ENCODE assay signal across 14 cellular contexts in the genomic region with DNA sequence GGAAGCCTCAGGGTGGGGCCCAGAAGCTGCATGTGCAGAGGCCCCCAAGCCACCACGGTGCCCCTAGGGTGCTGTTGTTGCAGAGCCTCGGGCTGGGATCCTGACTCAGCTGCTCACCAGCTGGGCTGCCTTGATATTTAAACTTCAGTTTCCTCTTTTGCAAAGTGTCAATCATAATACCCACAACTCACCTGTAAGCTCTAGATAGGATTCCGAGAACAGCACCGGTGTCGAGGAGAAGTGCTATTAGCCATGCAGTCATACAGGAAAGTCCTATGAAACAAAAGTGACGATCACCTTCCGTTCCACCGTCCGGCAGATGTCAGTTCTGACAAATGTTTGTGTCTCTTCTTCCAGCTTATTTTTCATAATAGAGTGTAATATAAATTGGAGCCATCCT.
DNase-seq lines count a peak whose midpoint lies in the region; ATAC-seq and TF ChIP-seq lines count a peak whose summit lies in the region.
"Had no signal": no experiment of that assay in that cellular context is flagged by ENCODE, and none has a peak within 500 bp of the region (broad histone marks: within the 10 kb centered on the region; RNA-seq: fewer than 3 reads in every experiment).

No MANE protein-coding gene starts in this region.

- no peak for DNase-seq in activated T-cell treated with anti-CD3 and anti-CD28 coated beads, Interleukin-2, amount 50 U/mL, for 72 hours
- DNase-seq in activated T-cell treated with anti-CD3 and anti-CD28 coated beads, Interleukin-2, amount 50 U/mL, for 1 hour: no peak
- DNase-seq in NCI-H526 treated with DMSO at 0.1 percent for 48 hours (lab: John Stamatoyannopoulos, UW): peak; percentile 44
- no peak for DNase-seq in stimulated activated naive CD8-positive, alpha-beta T cell treated with anti-CD3 and anti-CD28 coated beads, Interleukin-15, amount 100 ng/mL, for 72 hours
- no peak for DNase-seq in medulla oblongata (ENCODE audit: extremely low spot score)
- no peak for DNase-seq in GM10248 (ENCODE audit: extremely low spot score)
- no peak for DNase-seq in NCI-H446 (lab: John Stamatoyannopoulos, UW)
- DNase-seq: activated CD8-positive, alpha-beta memory T cell treated with anti-CD3 and anti-CD28 coated beads for 24 hours; NCI-H1694 treated with DMSO at 0.1 percent for 48 hours; NCI-H345; stimulated activated CD4-positive, alpha-beta T cell treated with anti-CD3 and anti-CD28 coated beads, Interleukin-12 subunit alpha, Interleukin-12 subunit beta, amount 100 ng/mL, for 4 hours; stimulated activated naive CD4-positive, alpha-beta T cell treated with Interleukin-2 at 50 U/mL for 16 hours; upper lobe of right lung had no signal

- H3K9me3 Mint-ChIP-seq in activated T-cell treated with anti-CD3 and anti-CD28 coated beads, Interleukin-2, amount 50 U/mL, for 72 hours: no peaks in the 10 kb centered on the region
- H3K9me3 Mint-ChIP-seq in activated T-helper 17 cell treated with anti-CD3 and anti-CD28 coated beads, Interleukin-2, amount 50 U/mL, for 72 hours: no peaks in the 10 kb centered on the region
- H3K9me3 Mint-ChIP-seq in stimulated activated naive CD8-positive, alpha-beta T cell treated with anti-CD3 and anti-CD28 coated beads, Interleukin-15, amount 100 ng/mL, for 72 hours: no peaks in the 10 kb centered on the region

- POLR2A ChIA-PET in GM10248 (lab: Yijun Ruan, JAX): no interaction called here

- no peaks in the 10 kb centered on the region for H3K36me3 Mint-ChIP-seq in activated T-cell treated with anti-CD3 and anti-CD28 coated beads, Interleukin-2, amount 50 U/mL, for 72 hours (ENCODE audit: insufficient read depth in 2 of 2)
- no peaks in the 10 kb centered on the region for H3K36me3 Mint-ChIP-seq in activated T-helper 17 cell treated with anti-CD3 and anti-CD28 coated beads, Interleukin-2, amount 50 U/mL, for 72 hours (ENCODE audit: low read depth)

- CTCF ChIA-PET in GM10248 (lab: Yijun Ruan, JAX): interaction anchor here (1.0 to 1.9 kb wide), 2 partner anchors 10 to 14 kb away, joined by 3 to 6 read pairs; no protein-coding TSS in a partner anchor

- ATAC-seq in activated T-cell treated with anti-CD3 and anti-CD28 coated beads, Interleukin-2, amount 50 U/mL, for 72 hours (replicated peaks in 1 of 2): peak; percentile 36 to 66
- peak; percentile 44 for ATAC-seq in activated T-helper 17 cell treated with anti-CD3 and anti-CD28 coated beads, Interleukin-2, amount 50 U/mL, for 72 hours (replicated peaks)
- ATAC-seq in stimulated activated naive CD8-positive, alpha-beta T cell treated with anti-CD3 and anti-CD28 coated beads, Interleukin-15, amount 100 ng/mL, for 72 hours: peak; percentile 56
- ATAC-seq: upper lobe of right lung had no signal

- peaks cover 6% of the 10 kb centered on the region for H3K4me1 Mint-ChIP-seq in activated T-cell treated with anti-CD3 and anti-CD28 coated beads, Interleukin-2, amount 50 U/mL, for 72 hours (ENCODE audit: low read depth)
- H3K4me1 Mint-ChIP-seq in activated T-helper 17 cell treated with anti-CD3 and anti-CD28 coated beads, Interleukin-2, amount 50 U/mL, for 72 hours: no peaks in the 10 kb centered on the region
- peaks cover 21% of the 10 kb centered on the region for H3K4me1 Mint-ChIP-seq in stimulated activated naive CD8-positive, alpha-beta T cell treated with anti-CD3 and anti-CD28 coated beads, Interleukin-15, amount 100 ng/mL, for 72 hours

- no peak overlapping the region for H3K4me3 Mint-ChIP-seq in activated T-cell treated with anti-CD3 and anti-CD28 coated beads, Interleukin-2, amount 50 U/mL, for 72 hours
- no peak overlapping the region for H3K4me3 Mint-ChIP-seq in activated T-helper 17 cell treated with anti-CD3 and anti-CD28 coated beads, Interleukin-2, amount 50 U/mL, for 72 hours
- H3K4me3 Mint-ChIP-seq in stimulated activated naive CD8-positive, alpha-beta T cell treated with anti-CD3 and anti-CD28 coated beads, Interleukin-15, amount 100 ng/mL, for 72 hours: no peak overlapping the region

- no peak overlapping the region for H3K27ac Mint-ChIP-seq in activated T-cell treated with anti-CD3 and anti-CD28 coated beads, Interleukin-2, amount 50 U/mL, for 72 hours
- peak overlapping the region; percentile 9 for H3K27ac Mint-ChIP-seq in activated T-helper 17 cell treated with anti-CD3 and anti-CD28 coated beads, Interleukin-2, amount 50 U/mL, for 72 hours
- H3K27ac Mint-ChIP-seq in stimulated activated naive CD8-positive, alpha-beta T cell treated with anti-CD3 and anti-CD28 coated beads, Interleukin-15, amount 100 ng/mL, for 72 hours: peak overlapping the region in 1 of 2 donors; percentile 57

- peaks cover 5% of the 10 kb centered on the region for H3K27me3 Mint-ChIP-seq in activated T-cell treated with anti-CD3 and anti-CD28 coated beads, Interleukin-2, amount 50 U/mL, for 72 hours (ENCODE audit: low read depth)
- peaks cover 3% of the 10 kb centered on the region for H3K27me3 Mint-ChIP-seq in activated T-helper 17 cell treated with anti-CD3 and anti-CD28 coated beads, Interleukin-2, amount 50 U/mL, for 72 hours
- no peaks in the 10 kb centered on the region for H3K27me3 Mint-ChIP-seq in stimulated activated naive CD8-positive, alpha-beta T cell treated with anti-CD3 and anti-CD28 coated beads, Interleukin-15, amount 100 ng/mL, for 72 hours

- no peak for TF ChIP-seq CTCF in GM10248 (IDR thresholded peaks at IDR 0.05; ENCODE audit: control extremely low read depth, extremely low read depth, low read depth, missing control alignments)
